ENCODE assay signal across 1 cellular context in the genomic region with DNA sequence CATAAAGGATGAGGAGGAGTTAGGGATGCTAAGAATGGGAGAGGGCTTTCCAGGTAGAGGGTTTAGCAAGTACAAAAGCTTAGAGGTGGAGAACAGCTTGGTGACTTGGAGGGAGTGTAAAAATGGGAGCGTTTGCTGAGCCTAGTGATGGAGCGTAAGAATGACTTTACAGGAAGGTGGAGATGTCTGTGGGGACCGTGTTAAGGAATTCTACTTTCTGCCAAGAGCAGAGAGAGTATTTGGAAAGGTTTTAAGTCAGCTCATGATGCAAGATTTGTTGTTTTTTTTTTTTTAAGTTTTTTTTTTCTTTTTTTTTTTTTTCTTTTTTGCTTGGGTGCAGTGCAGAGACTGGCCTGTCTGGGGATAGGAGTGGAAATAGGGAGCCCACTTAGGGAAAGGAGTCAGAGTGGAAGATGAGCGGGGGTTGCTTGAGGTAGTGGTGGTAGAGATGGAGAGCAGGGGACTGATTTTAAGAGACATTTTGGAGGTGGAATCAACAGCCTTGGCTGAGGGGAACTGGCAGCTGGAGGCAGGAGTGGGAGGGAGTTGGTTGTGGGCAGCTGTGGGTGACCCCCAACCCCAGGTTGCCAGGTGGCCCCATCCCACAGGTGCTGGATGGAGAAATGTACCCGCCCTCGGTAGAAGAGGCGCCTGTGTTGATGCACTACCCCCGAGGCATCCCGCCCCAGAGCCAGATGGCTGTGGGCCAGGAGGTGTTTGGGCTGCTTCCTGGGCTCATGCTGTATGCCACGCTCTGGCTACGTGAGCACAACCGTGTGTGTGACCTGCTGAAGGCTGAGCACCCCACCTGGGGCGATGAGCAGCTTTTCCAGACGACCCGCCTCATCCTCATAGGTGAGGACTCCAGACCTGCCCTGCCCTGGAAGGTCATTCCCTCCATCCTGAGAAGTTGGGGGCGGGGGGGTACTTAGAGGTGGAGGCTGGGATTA.
TF ChIP-seq lines count a peak whose summit lies in the region.

No MANE protein-coding gene starts in this region.

TF ChIP-seq in HCT116, 20 proteins besides CTCF, POLR2A, EP300 and RAD21 (continued from another document):
- TF ChIP-seq TCF7L2 (IDR thresholded peaks at IDR 0.05; ENCODE audit: borderline replicate concordance, extremely low read depth, insufficient read depth, insufficient read length), result no peak
- TF ChIP-seq ZFX (IDR thresholded peaks at IDR 0.05), result no peak
- TF ChIP-seq YY1 (IDR thresholded peaks at IDR 0.05; ENCODE audit: extremely low read depth, insufficient replicate concordance, low read depth, low read length), result no peak
- TF ChIP-seq CEBPB (IDR thresholded peaks at IDR 0.05; ENCODE audit: low read depth), result no peak
- no peak for TF ChIP-seq EGR1 (IDR thresholded peaks at IDR 0.05; ENCODE audit: low read depth)
- TF ChIP-seq ELF1 (IDR thresholded peaks at IDR 0.05; ENCODE audit: borderline replicate concordance, low read depth), result no peak
